1 cellular context compared by ENCODE assay signal in the genomic region with DNA sequence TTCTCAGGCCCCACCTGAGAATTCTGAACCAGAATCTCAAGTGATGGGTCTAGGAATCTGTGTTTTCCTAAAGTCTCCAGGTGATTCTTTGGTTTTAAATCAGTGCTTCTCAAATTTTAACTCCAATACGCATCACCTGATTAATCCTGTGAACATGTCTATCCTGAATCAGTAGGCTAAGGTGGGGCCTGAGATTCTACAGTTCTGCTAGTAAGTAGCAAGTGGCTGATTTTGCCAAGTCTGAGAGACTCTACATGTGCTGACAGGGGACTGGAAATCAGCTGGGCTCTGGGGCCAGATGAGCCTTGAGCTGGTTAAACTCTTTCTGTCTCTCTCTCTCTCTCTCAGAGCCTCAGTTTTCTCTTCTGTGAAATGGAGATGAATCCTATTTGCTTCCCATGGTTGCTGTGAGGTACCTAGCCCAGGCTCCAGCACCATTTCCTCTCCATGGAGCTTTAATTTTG.
TF ChIP-seq lines count a peak whose summit lies in the region.

No MANE protein-coding gene starts in this region.

TF ChIP-seq in GM12878, 131 proteins besides CTCF, POLR2A, EP300 and RAD21 (continued from another document):
- TF ChIP-seq, protein P1, sequence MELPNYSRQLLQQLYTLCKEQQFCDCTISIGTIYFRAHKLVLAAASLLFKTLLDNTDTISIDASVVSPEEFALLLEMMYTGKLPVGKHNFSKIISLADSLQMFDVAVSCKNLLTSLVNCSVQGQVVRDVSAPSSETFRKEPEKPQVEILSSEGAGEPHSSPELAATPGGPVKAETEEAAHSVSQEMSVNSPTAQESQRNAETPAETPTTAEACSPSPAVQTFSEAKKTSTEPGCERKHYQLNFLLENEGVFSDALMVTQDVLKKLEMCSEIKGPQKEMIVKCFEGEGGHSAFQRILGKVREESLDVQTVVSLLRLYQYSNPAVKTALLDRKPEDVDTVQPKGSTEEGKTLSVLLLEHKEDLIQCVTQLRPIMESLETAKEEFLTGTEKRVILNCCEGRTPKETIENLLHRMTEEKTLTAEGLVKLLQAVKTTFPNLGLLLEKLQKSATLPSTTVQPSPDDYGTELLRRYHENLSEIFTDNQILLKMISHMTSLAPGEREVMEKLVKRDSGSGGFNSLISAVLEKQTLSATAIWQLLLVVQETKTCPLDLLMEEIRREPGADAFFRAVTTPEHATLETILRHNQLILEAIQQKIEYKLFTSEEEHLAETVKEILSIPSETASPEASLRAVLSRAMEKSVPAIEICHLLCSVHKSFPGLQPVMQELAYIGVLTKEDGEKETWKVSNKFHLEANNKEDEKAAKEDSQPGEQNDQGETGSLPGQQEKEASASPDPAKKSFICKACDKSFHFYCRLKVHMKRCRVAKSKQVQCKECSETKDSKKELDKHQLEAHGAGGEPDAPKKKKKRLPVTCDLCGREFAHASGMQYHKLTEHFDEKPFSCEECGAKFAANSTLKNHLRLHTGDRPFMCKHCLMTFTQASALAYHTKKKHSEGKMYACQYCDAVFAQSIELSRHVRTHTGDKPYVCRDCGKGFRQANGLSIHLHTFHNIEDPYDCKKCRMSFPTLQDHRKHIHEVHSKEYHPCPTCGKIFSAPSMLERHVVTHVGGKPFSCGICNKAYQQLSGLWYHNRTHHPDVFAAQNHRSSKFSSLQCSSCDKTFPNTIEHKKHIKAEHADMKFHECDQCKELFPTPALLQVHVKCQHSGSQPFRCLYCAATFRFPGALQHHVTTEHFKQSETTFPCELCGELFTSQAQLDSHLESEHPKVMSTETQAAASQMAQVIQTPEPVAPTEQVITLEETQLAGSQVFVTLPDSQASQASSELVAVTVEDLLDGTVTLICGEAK (IDR thresholded peaks at IDR 0.05; ENCODE audit: borderline replicate concordance) = no peak
- TF ChIP-seq GATAD2B (conservative IDR thresholded peaks at IDR 0.05; ENCODE audit: low read depth) (no peak), NFIC (IDR thresholded peaks at IDR 0.05; ENCODE audit: low read depth, low read length) (no peak), IRF4 (IDR thresholded peaks at IDR 0.05; ENCODE audit: low read depth, low read length) (no peak), STAT1 (conservative IDR thresholded peaks at IDR 0.05) (no peak), RAD51 (IDR thresholded peaks at IDR 0.05) (peak; percentile 60), SRF (IDR thresholded peaks at IDR 0.05; ENCODE audit: low read depth in 2 of 2, low read length in 2 of 2) (no peak), NR2C1 (IDR thresholded peaks at IDR 0.05) (no peak), CBX5 (IDR thresholded peaks at IDR 0.05; ENCODE audit: low read depth) (no peak), TCF12 (IDR thresholded peaks at IDR 0.05; ENCODE audit: low read depth, low read length) (no peak), KAT2A (conservative IDR thresholded peaks at IDR 0.05; ENCODE audit: control insufficient read depth, low read depth, low read length) (no peak), HCFC1 (IDR thresholded peaks at IDR 0.05; ENCODE audit: low read length) (no peak), MXI1 (IDR thresholded peaks at IDR 0.05; ENCODE audit: low read depth, low read length) (no peak), PAX5 (IDR thresholded peaks at IDR 0.05; ENCODE audit: borderline replicate concordance, low read depth, low read length) (no peak), SREBF1 (IDR thresholded peaks at IDR 0.05; ENCODE audit: low read length) (no peak), MYC (IDR thresholded peaks at IDR 0.05; ENCODE audit: insufficient read depth, insufficient read length, insufficient replicate concordance, low read length, severe bottlenecking) (no peak), EGR1 (IDR thresholded peaks at IDR 0.05; ENCODE audit: borderline replicate concordance in 1 of 2, low read depth in 2 of 2, low read length in 2 of 2) (no peak), RELA (IDR thresholded peaks at IDR 0.05; ENCODE audit: borderline replicate concordance, partially characterized antibody) (no peak), SMARCA5 (IDR thresholded peaks at IDR 0.05) (peak; percentile 21; the same call in 1 of the 2 replicates), NFXL1 (IDR thresholded peaks at IDR 0.05; ENCODE audit: borderline replicate concordance) (no peak), EED (IDR thresholded peaks at IDR 0.05; ENCODE audit: low read depth) (no peak)
- TF ChIP-seq, protein P2, sequence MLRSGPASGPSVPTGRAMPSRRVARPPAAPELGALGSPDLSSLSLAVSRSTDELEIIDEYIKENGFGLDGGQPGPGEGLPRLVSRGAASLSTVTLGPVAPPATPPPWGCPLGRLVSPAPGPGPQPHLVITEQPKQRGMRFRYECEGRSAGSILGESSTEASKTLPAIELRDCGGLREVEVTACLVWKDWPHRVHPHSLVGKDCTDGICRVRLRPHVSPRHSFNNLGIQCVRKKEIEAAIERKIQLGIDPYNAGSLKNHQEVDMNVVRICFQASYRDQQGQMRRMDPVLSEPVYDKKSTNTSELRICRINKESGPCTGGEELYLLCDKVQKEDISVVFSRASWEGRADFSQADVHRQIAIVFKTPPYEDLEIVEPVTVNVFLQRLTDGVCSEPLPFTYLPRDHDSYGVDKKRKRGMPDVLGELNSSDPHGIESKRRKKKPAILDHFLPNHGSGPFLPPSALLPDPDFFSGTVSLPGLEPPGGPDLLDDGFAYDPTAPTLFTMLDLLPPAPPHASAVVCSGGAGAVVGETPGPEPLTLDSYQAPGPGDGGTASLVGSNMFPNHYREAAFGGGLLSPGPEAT (IDR thresholded peaks at IDR 0.05; ENCODE audit: low read depth) = peak; percentile 29; the same call in 1 of the 2 replicates
- TF ChIP-seq, protein P3, sequence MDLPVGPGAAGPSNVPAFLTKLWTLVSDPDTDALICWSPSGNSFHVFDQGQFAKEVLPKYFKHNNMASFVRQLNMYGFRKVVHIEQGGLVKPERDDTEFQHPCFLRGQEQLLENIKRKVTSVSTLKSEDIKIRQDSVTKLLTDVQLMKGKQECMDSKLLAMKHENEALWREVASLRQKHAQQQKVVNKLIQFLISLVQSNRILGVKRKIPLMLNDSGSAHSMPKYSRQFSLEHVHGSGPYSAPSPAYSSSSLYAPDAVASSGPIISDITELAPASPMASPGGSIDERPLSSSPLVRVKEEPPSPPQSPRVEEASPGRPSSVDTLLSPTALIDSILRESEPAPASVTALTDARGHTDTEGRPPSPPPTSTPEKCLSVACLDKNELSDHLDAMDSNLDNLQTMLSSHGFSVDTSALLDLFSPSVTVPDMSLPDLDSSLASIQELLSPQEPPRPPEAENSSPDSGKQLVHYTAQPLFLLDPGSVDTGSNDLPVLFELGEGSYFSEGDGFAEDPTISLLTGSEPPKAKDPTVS (IDR thresholded peaks at IDR 0.05; ENCODE audit: low read depth, low read length) = no peak
- TF ChIP-seq, protein P4, sequence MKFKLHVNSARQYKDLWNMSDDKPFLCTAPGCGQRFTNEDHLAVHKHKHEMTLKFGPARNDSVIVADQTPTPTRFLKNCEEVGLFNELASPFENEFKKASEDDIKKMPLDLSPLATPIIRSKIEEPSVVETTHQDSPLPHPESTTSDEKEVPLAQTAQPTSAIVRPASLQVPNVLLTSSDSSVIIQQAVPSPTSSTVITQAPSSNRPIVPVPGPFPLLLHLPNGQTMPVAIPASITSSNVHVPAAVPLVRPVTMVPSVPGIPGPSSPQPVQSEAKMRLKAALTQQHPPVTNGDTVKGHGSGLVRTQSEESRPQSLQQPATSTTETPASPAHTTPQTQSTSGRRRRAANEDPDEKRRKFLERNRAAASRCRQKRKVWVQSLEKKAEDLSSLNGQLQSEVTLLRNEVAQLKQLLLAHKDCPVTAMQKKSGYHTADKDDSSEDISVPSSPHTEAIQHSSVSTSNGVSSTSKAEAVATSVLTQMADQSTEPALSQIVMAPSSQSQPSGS (IDR thresholded peaks at IDR 0.05; ENCODE audit: low read length) = no peak
- TF ChIP-seq, protein P5, sequence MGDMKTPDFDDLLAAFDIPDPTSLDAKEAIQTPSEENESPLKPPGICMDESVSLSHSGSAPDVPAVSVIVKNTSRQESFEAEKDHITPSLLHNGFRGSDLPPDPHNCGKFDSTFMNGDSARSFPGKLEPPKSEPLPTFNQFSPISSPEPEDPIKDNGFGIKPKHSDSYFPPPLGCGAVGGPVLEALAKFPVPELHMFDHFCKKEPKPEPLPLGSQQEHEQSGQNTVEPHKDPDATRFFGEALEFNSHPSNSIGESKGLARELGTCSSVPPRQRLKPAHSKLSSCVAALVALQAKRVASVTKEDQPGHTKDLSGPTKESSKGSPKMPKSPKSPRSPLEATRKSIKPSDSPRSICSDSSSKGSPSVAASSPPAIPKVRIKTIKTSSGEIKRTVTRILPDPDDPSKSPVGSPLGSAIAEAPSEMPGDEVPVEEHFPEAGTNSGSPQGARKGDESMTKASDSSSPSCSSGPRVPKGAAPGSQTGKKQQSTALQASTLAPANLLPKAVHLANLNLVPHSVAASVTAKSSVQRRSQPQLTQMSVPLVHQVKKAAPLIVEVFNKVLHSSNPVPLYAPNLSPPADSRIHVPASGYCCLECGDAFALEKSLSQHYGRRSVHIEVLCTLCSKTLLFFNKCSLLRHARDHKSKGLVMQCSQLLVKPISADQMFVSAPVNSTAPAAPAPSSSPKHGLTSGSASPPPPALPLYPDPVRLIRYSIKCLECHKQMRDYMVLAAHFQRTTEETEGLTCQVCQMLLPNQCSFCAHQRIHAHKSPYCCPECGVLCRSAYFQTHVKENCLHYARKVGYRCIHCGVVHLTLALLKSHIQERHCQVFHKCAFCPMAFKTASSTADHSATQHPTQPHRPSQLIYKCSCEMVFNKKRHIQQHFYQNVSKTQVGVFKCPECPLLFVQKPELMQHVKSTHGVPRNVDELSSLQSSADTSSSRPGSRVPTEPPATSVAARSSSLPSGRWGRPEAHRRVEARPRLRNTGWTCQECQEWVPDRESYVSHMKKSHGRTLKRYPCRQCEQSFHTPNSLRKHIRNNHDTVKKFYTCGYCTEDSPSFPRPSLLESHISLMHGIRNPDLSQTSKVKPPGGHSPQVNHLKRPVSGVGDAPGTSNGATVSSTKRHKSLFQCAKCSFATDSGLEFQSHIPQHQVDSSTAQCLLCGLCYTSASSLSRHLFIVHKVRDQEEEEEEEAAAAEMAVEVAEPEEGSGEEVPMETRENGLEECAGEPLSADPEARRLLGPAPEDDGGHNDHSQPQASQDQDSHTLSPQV (IDR thresholded peaks at IDR 0.05) = no peak
- TF ChIP-seq, protein P6, sequence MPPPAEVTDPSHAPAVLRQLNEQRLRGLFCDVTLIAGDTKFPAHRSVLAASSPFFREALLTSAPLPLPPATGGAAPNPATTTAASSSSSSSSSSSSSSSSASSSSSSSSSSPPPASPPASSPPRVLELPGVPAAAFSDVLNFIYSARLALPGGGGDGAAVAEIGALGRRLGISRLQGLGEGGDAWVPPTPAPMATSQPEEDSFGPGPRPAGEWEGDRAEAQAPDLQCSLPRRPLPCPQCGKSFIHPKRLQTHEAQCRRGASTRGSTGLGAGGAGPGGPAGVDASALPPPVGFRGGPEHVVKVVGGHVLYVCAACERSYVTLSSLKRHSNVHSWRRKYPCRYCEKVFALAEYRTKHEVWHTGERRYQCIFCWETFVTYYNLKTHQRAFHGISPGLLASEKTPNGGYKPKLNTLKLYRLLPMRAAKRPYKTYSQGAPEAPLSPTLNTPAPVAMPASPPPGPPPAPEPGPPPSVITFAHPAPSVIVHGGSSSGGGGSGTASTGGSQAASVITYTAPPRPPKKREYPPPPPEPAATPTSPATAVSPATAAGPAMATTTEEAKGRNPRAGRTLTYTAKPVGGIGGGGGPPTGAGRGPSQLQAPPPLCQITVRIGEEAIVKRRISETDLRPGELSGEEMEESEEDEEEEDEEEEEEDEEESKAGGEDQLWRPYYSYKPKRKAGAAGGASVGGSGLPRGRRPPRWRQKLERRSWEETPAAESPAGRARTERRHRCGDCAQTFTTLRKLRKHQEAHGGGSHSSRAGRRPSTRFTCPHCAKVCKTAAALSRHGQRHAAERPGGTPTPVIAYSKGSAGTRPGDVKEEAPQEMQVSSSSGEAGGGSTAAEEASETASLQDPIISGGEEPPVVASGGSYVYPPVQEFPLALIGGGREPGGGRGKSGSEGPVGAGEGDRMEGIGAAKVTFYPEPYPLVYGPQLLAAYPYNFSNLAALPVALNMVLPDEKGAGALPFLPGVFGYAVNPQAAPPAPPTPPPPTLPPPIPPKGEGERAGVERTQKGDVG (CRISPR knock-in tag; IDR thresholded peaks at IDR 0.05) = no peak; the same call in 1 of the 2 replicates
